Comparison of ENCODE assay signal across 9 cellular contexts in genomic region chr1:92487078-92487605, GRCh38. TPM values are rescaled to one million over a fixed set of nuclear protein-coding genes. Genes with fewer than 3 reads are reported as not detected.
DNase-seq lines count a peak whose midpoint lies in the region; TF ChIP-seq lines count a peak whose summit lies in the region.
"Had no signal": no experiment of that assay in that cellular context is flagged by ENCODE, and none has a peak within 500 bp of the region (broad histone marks: within the 10 kb centered on the region; RNA-seq: fewer than 3 reads in every experiment).

No MANE protein-coding gene starts in this region.

- H3K79me2 ChIP-seq in trophoblast cell (ENCODE audit: control insufficient read depth, insufficient read depth, low read length, poor library complexity) = no peaks in the 10 kb centered on the region

- no peak overlapping the region for H2AFZ ChIP-seq in trophoblast cell (ENCODE audit: insufficient read depth, low read length, poor library complexity)

- TF ChIP-seq CTCF in GM06990 (IDR thresholded peaks at IDR 0.05; ENCODE audit: insufficient read depth, low read length, poor library complexity, severe bottlenecking) (no peak), lower leg skin (IDR thresholded peaks at IDR 0.05) (no peak)

- no peak overlapping the region for H4K8ac ChIP-seq in trophoblast cell (ENCODE audit: low read depth, low read length)

- no peak overlapping the region for H3K9ac ChIP-seq in trophoblast cell (ENCODE audit: low read length)

- no peak overlapping the region for H3K18ac ChIP-seq in trophoblast cell (ENCODE audit: low read length)

- no peak overlapping the region for H2BK120ac ChIP-seq in trophoblast cell (ENCODE audit: insufficient read depth, low read length, poor library complexity)

- DNase-seq in GM06990 (ENCODE audit: extremely low read depth, insufficient read length) (no peak), trophoblast cell (no peak), GOT3 (lab: John Stamatoyannopoulos, UW) (no peak), CD1c-positive myeloid dendritic cell (ENCODE audit: extremely low spot score) (no peak), lower leg skin (ENCODE audit: low spot score in 2 of 2) (no peak), NCI-H2196 treated with DMSO at 0.1 percent for 48 hours (lab: John Stamatoyannopoulos, UW; ENCODE audit: unreplicated experiment) (no peak)
- DNase-seq in effector memory CD4-positive, alpha-beta T cell = no peak

- H3K14ac ChIP-seq in trophoblast cell (ENCODE audit: low read length) = no peak overlapping the region

- peaks cover 18% of the 10 kb centered on the region for H3K4me1 ChIP-seq in effector memory CD4-positive, alpha-beta T cell (ENCODE audit: control insufficient read depth, insufficient read depth, low read length, poor library complexity, severe bottlenecking)
- H3K4me1 ChIP-seq in trophoblast cell (ENCODE audit: control insufficient read depth in 1 of 2, insufficient read depth in 2 of 2, low read length in 2 of 2) = peaks cover 29 to 39% of the 10 kb centered on the region in 2 experiments

- H2BK5ac ChIP-seq in trophoblast cell (ENCODE audit: low read depth, low read length, poor library complexity) = no peak overlapping the region

- peak overlapping the region; percentile 98 for H3K27ac ChIP-seq in KOPT-K1 (ENCODE audit: low read depth, low read length, poor library complexity, severe bottlenecking)
- H3K27ac ChIP-seq in effector memory CD4-positive, alpha-beta T cell (ENCODE audit: insufficient read depth, low read length, poor library complexity, severe bottlenecking) = peak overlapping the region; percentile 42
- H3K27ac ChIP-seq in trophoblast cell (ENCODE audit: low read depth, low read length) = no peak overlapping the region

- H3K23ac ChIP-seq in trophoblast cell (ENCODE audit: low read length) = no peak overlapping the region

- no peaks in the 10 kb centered on the region for H3K79me1 ChIP-seq in trophoblast cell (ENCODE audit: low read length)

- H3K27me3 ChIP-seq in GM06990 (replicated peaks; ENCODE audit: control insufficient read depth, insufficient read depth, low read length) (no peaks in the 10 kb centered on the region), trophoblast cell (ENCODE audit: insufficient read depth, low read length) (peaks cover 53% of the 10 kb centered on the region)
- H3K27me3 ChIP-seq in effector memory CD4-positive, alpha-beta T cell (replicated peaks; ENCODE audit: control insufficient read depth, insufficient read depth, low read length, poor library complexity, severe bottlenecking) = no peaks in the 10 kb centered on the region

- H3K4ac ChIP-seq in trophoblast cell (ENCODE audit: low read depth, low read length) = no peak overlapping the region

- no peak for TF ChIP-seq POLR2A in lower leg skin (IDR thresholded peaks at IDR 0.05)

- H3K36me3 ChIP-seq in GM06990 (ENCODE audit: control insufficient read depth, insufficient read depth, low read length) (no peaks in the 10 kb centered on the region), KOPT-K1 (ENCODE audit: insufficient read depth, low read length) (peaks cover 8% of the 10 kb centered on the region), trophoblast cell (ENCODE audit: control insufficient read depth in 1 of 2, insufficient read depth in 2 of 2, low read length in 2 of 2) (no peaks in the 10 kb centered on the region)
- H3K36me3 ChIP-seq in effector memory CD4-positive, alpha-beta T cell (ENCODE audit: control insufficient read depth, insufficient read depth, low read length) = no peaks in the 10 kb centered on the region

- WGBS in trophoblast cell (ENCODE audit: extremely low coverage, insufficient coverage, insufficient read length) = no CpG with 5 or more reads among the region's 7 CpGs
- 65% methylated on average over 7 of the region's 7 CpGs for WGBS in lower leg skin, 2 donors

- peak overlapping the region; percentile 88 for H3K4me2 ChIP-seq in trophoblast cell (ENCODE audit: low read length)

- no peak overlapping the region for H2BK12ac ChIP-seq in trophoblast cell (ENCODE audit: low read length)

- H2AK5ac ChIP-seq in trophoblast cell (ENCODE audit: low read length) = no peak overlapping the region

- H4K12ac ChIP-seq in trophoblast cell (ENCODE audit: low read depth, low read length) = no peak overlapping the region

- peaks cover under 1% of the 10 kb centered on the region for H3K9me3 ChIP-seq in KOPT-K1 (ENCODE audit: insufficient read depth, low read length, poor library complexity, severe bottlenecking)
- H3K9me3 ChIP-seq in effector memory CD4-positive, alpha-beta T cell (ENCODE audit: control insufficient read depth, low read length) = no peaks in the 10 kb centered on the region
- H3K9me3 ChIP-seq in trophoblast cell (ENCODE audit: insufficient read depth, low read depth, low read length) = no peaks in the 10 kb centered on the region
- H3K9me3 ChIP-seq: mucosa of descending colon had no signal

- no peak overlapping the region for H4K91ac ChIP-seq in trophoblast cell (ENCODE audit: low read depth, low read length)

- peak overlapping the region; percentile 72 for H3K4me3 ChIP-seq in GM06990 (replicated peaks; ENCODE audit: low read depth, low read length)
- H3K4me3 ChIP-seq in effector memory CD4-positive, alpha-beta T cell (ENCODE audit: insufficient read depth, low read depth, low read length, poor library complexity, severe bottlenecking) = peak overlapping the region; percentile 87
- H3K4me3 ChIP-seq in trophoblast cell (ENCODE audit: low read depth, low read length) = no peak overlapping the region
- no peak overlapping the region for H3K4me3 ChIP-seq in lower leg skin (ENCODE audit: low read depth, poor library complexity, severe bottlenecking)

- intact Hi-C loops in lower leg skin (cut with DNase I; ENCODE audit: low total_unique reads) = no loop called here

RNA-seq across cellular contexts. Expression of gene GFI1, which starts 0.4 kb away (rescaled TPM):
- 0.17 and 0.25 TPM in 2 replicates for polyA plus RNA-seq in trophoblast cell (2013)
- under 1 TPM in 3 of 4 donors, not detected in 1; 0.27 to 0.91 (median 0.36) TPM for total RNA-seq in lower leg skin

Comparison
In these comparisons a context has a peak if more than half of its experiments do, and no peak if none do; other contexts are left out.
1. H3K4me3 ChIP-seq: peak in GM06990 (single experiment) and effector memory CD4-positive, alpha-beta T cell (single experiment); none in trophoblast cell (single experiment) and lower leg skin (single experiment).